ENCODE assay signal across 1 cellular context in genomic region chr3:53236112-53236841, GRCh38.
TF ChIP-seq lines count a peak whose summit lies in the region.

No MANE protein-coding gene starts in this region.

TF ChIP-seq in K562, 482 proteins besides CTCF, POLR2A, EP300 and RAD21 (continued from another document):
- no peak for TF ChIP-seq ZNF280A (IDR thresholded peaks at IDR 0.05; ENCODE audit: low read depth, partially characterized antibody)
- TF ChIP-seq POLR2AphosphoS5 (IDR thresholded peaks at IDR 0.05; ENCODE audit: control insufficient read depth, insufficient read depth, low read depth, low read length), result no peak
- no peak for TF ChIP-seq ZBTB26 (CRISPR knock-in tag; IDR thresholded peaks at IDR 0.05)
- TF ChIP-seq IRF2 (CRISPR knock-in tag; IDR thresholded peaks at IDR 0.05), result no peak
- no peak for TF ChIP-seq TBP (optimal IDR thresholded peaks at IDR 0.05; ENCODE audit: low read depth, low read length)
- no peak for TF ChIP-seq HDAC3 (IDR thresholded peaks at IDR 0.05; ENCODE audit: borderline replicate concordance, partially characterized antibody)
- no peak; the same call in 1 of the 2 replicates for TF ChIP-seq ZNF23 (CRISPR knock-in tag; IDR thresholded peaks at IDR 0.05)
- no peak for TF ChIP-seq SMC3 (conservative IDR thresholded peaks at IDR 0.05; ENCODE audit: insufficient read depth, low read depth, low read length)
- no peak for TF ChIP-seq ZBTB12 (CRISPR knock-in tag; IDR thresholded peaks at IDR 0.05)
- no peak for TF ChIP-seq ZC3H11A (IDR thresholded peaks at IDR 0.05; ENCODE audit: low read depth, low read length)
- TF ChIP-seq CTBP1 (IDR thresholded peaks at IDR 0.05; ENCODE audit: borderline replicate concordance), result no peak
- TF ChIP-seq ZNF316 (IDR thresholded peaks at IDR 0.05), result peak; percentile 97
- no peak for TF ChIP-seq FOXP1 (CRISPR knock-in tag; IDR thresholded peaks at IDR 0.05)
- TF ChIP-seq TCFL5 (CRISPR knock-in tag; conservative IDR thresholded peaks at IDR 0.05), result no peak
- no peak for TF ChIP-seq EWSR1 (IDR thresholded peaks at IDR 0.05; ENCODE audit: borderline replicate concordance, low read depth, partially characterized antibody)
- TF ChIP-seq ZNF41 (CRISPR knock-in tag; conservative IDR thresholded peaks at IDR 0.05), result 0 out of 2 replicates have a peak, but pooled peaks have one; percentile 46
- TF ChIP-seq DACH1 (IDR thresholded peaks at IDR 0.05; ENCODE audit: partially characterized antibody), result no peak
- TF ChIP-seq RBM17 (IDR thresholded peaks at IDR 0.05; ENCODE audit: borderline replicate concordance, low read depth, low read length), result no peak
- no peak for TF ChIP-seq NR2F6 (CRISPR knock-in tag; IDR thresholded peaks at IDR 0.05)
- TF ChIP-seq ATF3 (IDR thresholded peaks at IDR 0.05), result 0 out of 2 replicates have a peak, but pooled peaks have one; percentile 15
- TF ChIP-seq ATF3 (CRISPR knock-in tag; conservative IDR thresholded peaks at IDR 0.05), result no peak
- TF ChIP-seq POLR3A (IDR thresholded peaks at IDR 0.05; ENCODE audit: borderline replicate concordance, extremely low read depth, insufficient read depth, insufficient read length), result no peak
- TF ChIP-seq BMI1 (IDR thresholded peaks at IDR 0.05; ENCODE audit: low read length), result no peak
- TF ChIP-seq PREB (CRISPR knock-in tag; IDR thresholded peaks at IDR 0.05), result no peak
- TF ChIP-seq ZBTB5 (IDR thresholded peaks at IDR 0.05), result no peak
- no peak for TF ChIP-seq NCOR1 (IDR thresholded peaks at IDR 0.05)
- no peak for TF ChIP-seq CREB3L1 (IDR thresholded peaks at IDR 0.05; ENCODE audit: borderline replicate concordance, low read depth)
- no peak for TF ChIP-seq POU5F1 (IDR thresholded peaks at IDR 0.05; ENCODE audit: borderline replicate concordance, low read depth, low read length, partially characterized antibody)
- TF ChIP-seq ASH1L (IDR thresholded peaks at IDR 0.05; ENCODE audit: borderline replicate concordance, low read depth, partially characterized antibody), result no peak
- no peak for TF ChIP-seq NFIC (IDR thresholded peaks at IDR 0.05)
- no peak for TF ChIP-seq MEF2A (IDR thresholded peaks at IDR 0.05; ENCODE audit: control insufficient read depth, low read depth, low read length)
- TF ChIP-seq PATZ1 (CRISPR knock-in tag; IDR thresholded peaks at IDR 0.05; ENCODE audit: borderline replicate concordance), result no peak; the same call in 1 of the 2 replicates
- TF ChIP-seq TCF7 (IDR thresholded peaks at IDR 0.05; ENCODE audit: borderline replicate concordance), result no peak
- TF ChIP-seq ETS2 (tag; IDR thresholded peaks at IDR 0.05; ENCODE audit: borderline replicate concordance, poor library complexity, severe bottlenecking), result no peak
- TF ChIP-seq KAT7 (CRISPR knock-in tag; IDR thresholded peaks at IDR 0.05; ENCODE audit: borderline replicate concordance), result no peak
- no peak for TF ChIP-seq FOXJ3 (CRISPR knock-in tag; IDR thresholded peaks at IDR 0.05)
- no peak for TF ChIP-seq HIVEP1 (CRISPR knock-in tag; IDR thresholded peaks at IDR 0.05)
- TF ChIP-seq ZNF707 (CRISPR knock-in tag; conservative IDR thresholded peaks at IDR 0.05), result no peak
